1 cellular context compared by ENCODE assay signal in the genomic region with DNA sequence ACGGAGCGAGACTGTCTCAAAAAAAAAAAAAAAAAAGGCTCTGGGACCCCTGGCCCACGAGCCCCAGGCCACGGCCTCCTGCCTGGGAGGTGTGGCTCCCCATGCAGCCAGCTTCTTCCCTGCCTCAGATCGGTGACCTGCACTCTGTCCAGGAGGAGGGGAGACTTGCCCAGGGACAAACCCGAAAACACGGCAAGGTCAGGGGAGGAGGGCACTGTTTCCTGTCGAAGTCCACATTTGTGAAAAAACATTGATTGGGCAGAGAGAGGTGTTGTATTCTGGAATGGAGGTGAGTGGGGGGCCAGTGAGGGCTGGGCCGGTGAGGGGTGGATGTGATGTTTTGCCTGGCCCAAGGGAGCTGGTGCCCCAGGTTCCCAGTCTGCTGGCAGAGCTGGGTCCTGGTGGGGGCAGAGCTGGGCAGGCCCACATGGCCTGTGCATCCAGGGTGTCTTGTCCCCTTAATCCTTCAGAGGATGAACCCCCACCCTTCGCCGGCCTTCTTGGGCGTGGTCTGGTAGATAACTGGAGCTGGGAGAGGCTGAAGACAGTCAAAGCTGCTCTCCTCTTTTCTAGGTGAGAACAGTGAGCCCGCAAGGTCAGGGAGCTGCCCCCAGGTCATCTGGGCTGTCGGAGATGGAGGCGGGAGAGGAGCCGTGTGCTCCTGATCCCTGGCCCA.
A peak's percentile ranks its signal among the peaks of the same experiment; 100 is the strongest.
TF ChIP-seq lines count a peak whose summit lies in the region.

No MANE protein-coding gene starts in this region.

TF ChIP-seq in HepG2, 621 proteins besides CTCF, POLR2A, EP300 and RAD21 (continued from another document and continues in another):
- TF ChIP-seq, protein P1, sequence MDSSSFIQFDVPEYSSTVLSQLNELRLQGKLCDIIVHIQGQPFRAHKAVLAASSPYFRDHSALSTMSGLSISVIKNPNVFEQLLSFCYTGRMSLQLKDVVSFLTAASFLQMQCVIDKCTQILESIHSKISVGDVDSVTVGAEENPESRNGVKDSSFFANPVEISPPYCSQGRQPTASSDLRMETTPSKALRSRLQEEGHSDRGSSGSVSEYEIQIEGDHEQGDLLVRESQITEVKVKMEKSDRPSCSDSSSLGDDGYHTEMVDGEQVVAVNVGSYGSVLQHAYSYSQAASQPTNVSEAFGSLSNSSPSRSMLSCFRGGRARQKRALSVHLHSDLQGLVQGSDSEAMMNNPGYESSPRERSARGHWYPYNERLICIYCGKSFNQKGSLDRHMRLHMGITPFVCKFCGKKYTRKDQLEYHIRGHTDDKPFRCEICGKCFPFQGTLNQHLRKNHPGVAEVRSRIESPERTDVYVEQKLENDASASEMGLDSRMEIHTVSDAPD (CRISPR knock-in tag; IDR thresholded peaks at IDR 0.05): no peak
- TF ChIP-seq FOXM1 (CRISPR knock-in tag; IDR thresholded peaks at IDR 0.05) (no peak), ARHGAP35 (CRISPR knock-in tag; IDR thresholded peaks at IDR 0.05; ENCODE audit: borderline replicate concordance) (no peak), ZNF557 (CRISPR knock-in tag; IDR thresholded peaks at IDR 0.05) (no peak), ZNF878 (CRISPR knock-in tag; IDR thresholded peaks at IDR 0.05) (no peak), TEAD3 (CRISPR knock-in tag; optimal IDR thresholded peaks at IDR 0.05; ENCODE audit: borderline replicate concordance) (no peak), ZNF10 (CRISPR knock-in tag; IDR thresholded peaks at IDR 0.05; ENCODE audit: borderline replicate concordance, low read depth) (no peak), POGZ (CRISPR knock-in tag; IDR thresholded peaks at IDR 0.05) (no peak), ZNF713 (CRISPR knock-in tag; IDR thresholded peaks at IDR 0.05) (no peak), ZNF30 (CRISPR knock-in tag; IDR thresholded peaks at IDR 0.05) (no peak), SYNCRIP (IDR thresholded peaks at IDR 0.05; ENCODE audit: insufficient read depth, low read depth, low read length) (no peak), ZNF556 (CRISPR knock-in tag; IDR thresholded peaks at IDR 0.05; ENCODE audit: borderline replicate concordance) (no peak), SNAPC2 (CRISPR knock-in tag; IDR thresholded peaks at IDR 0.05) (no peak), ZC3H13 (CRISPR knock-in tag; IDR thresholded peaks at IDR 0.05) (no peak), ZNF350 (CRISPR knock-in tag; IDR thresholded peaks at IDR 0.05; ENCODE audit: borderline replicate concordance, low read depth) (no peak; the same call in 1 of the 2 replicates), SPEN (CRISPR knock-in tag; IDR thresholded peaks at IDR 0.05; ENCODE audit: low read depth) (no peak), ZNF569 (CRISPR knock-in tag; IDR thresholded peaks at IDR 0.05; ENCODE audit: borderline replicate concordance) (no peak), ZNF615 (CRISPR knock-in tag; IDR thresholded peaks at IDR 0.05; ENCODE audit: borderline replicate concordance) (no peak), ZNF570 (CRISPR knock-in tag; IDR thresholded peaks at IDR 0.05; ENCODE audit: borderline replicate concordance) (no peak), ZNF558 (CRISPR knock-in tag; IDR thresholded peaks at IDR 0.05; ENCODE audit: borderline replicate concordance) (no peak), ZFP90 (CRISPR knock-in tag; IDR thresholded peaks at IDR 0.05; ENCODE audit: borderline replicate concordance) (no peak), RARG (CRISPR knock-in tag; IDR thresholded peaks at IDR 0.05; ENCODE audit: low read depth) (no peak)
- TF ChIP-seq, protein P2, sequence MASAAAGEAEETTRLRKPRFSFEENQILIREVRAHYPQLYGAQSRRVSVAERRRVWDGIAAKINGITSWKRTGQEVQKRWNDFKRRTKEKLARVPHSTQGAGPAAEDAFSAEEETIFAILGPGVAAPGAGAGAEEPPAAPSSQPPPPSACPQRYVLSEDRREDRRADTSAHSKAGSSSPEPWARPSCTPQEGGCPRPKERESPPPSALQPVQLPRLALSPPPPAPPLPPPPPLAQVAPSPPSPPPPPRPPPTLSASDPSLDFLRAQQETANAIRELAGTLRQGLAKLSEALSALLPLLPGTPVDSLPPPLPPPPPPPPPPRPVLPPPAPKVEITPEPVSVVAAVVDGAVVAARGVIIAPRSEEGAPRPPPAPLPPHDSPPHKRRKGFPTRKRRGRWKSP (CRISPR knock-in tag; IDR thresholded peaks at IDR 0.05): no peak
- TF ChIP-seq, protein P3, sequence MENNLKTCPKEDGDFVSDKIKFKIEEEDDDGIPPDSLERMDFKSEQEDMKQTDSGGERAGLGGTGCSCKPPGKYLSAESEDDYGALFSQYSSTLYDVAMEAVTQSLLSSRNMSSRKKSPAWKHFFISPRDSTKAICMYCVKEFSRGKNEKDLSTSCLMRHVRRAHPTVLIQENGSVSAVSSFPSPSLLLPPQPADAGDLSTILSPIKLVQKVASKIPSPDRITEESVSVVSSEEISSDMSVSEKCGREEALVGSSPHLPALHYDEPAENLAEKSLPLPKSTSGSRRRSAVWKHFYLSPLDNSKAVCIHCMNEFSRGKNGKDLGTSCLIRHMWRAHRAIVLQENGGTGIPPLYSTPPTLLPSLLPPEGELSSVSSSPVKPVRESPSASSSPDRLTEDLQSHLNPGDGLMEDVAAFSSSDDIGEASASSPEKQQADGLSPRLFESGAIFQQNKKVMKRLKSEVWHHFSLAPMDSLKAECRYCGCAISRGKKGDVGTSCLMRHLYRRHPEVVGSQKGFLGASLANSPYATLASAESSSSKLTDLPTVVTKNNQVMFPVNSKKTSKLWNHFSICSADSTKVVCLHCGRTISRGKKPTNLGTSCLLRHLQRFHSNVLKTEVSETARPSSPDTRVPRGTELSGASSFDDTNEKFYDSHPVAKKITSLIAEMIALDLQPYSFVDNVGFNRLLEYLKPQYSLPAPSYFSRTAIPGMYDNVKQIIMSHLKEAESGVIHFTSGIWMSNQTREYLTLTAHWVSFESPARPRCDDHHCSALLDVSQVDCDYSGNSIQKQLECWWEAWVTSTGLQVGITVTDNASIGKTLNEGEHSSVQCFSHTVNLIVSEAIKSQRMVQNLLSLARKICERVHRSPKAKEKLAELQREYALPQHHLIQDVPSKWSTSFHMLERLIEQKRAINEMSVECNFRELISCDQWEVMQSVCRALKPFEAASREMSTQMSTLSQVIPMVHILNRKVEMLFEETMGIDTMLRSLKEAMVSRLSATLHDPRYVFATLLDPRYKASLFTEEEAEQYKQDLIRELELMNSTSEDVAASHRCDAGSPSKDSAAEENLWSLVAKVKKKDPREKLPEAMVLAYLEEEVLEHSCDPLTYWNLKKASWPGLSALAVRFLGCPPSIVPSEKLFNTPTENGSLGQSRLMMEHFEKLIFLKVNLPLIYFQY (CRISPR knock-in tag; IDR thresholded peaks at IDR 0.05; ENCODE audit: borderline replicate concordance): no peak
- TF ChIP-seq, protein P4, sequence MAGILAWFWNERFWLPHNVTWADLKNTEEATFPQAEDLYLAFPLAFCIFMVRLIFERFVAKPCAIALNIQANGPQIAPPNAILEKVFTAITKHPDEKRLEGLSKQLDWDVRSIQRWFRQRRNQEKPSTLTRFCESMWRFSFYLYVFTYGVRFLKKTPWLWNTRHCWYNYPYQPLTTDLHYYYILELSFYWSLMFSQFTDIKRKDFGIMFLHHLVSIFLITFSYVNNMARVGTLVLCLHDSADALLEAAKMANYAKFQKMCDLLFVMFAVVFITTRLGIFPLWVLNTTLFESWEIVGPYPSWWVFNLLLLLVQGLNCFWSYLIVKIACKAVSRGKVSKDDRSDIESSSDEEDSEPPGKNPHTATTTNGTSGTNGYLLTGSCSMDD (CRISPR knock-in tag; IDR thresholded peaks at IDR 0.05): no peak
- TF ChIP-seq, protein P5, sequence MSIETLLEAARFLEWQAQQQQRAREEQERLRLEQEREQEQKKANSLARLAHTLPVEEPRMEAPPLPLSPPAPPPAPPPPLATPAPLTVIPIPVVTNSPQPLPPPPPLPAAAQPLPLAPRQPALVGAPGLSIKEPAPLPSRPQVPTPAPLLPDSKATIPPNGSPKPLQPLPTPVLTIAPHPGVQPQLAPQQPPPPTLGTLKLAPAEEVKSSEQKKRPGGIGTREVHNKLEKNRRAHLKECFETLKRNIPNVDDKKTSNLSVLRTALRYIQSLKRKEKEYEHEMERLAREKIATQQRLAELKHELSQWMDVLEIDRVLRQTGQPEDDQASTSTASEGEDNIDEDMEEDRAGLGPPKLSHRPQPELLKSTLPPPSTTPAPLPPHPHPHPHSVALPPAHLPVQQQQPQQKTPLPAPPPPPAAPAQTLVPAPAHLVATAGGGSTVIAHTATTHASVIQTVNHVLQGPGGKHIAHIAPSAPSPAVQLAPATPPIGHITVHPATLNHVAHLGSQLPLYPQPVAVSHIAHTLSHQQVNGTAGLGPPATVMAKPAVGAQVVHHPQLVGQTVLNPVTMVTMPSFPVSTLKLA (IDR thresholded peaks at IDR 0.05): no peak
- TF ChIP-seq, protein P6, sequence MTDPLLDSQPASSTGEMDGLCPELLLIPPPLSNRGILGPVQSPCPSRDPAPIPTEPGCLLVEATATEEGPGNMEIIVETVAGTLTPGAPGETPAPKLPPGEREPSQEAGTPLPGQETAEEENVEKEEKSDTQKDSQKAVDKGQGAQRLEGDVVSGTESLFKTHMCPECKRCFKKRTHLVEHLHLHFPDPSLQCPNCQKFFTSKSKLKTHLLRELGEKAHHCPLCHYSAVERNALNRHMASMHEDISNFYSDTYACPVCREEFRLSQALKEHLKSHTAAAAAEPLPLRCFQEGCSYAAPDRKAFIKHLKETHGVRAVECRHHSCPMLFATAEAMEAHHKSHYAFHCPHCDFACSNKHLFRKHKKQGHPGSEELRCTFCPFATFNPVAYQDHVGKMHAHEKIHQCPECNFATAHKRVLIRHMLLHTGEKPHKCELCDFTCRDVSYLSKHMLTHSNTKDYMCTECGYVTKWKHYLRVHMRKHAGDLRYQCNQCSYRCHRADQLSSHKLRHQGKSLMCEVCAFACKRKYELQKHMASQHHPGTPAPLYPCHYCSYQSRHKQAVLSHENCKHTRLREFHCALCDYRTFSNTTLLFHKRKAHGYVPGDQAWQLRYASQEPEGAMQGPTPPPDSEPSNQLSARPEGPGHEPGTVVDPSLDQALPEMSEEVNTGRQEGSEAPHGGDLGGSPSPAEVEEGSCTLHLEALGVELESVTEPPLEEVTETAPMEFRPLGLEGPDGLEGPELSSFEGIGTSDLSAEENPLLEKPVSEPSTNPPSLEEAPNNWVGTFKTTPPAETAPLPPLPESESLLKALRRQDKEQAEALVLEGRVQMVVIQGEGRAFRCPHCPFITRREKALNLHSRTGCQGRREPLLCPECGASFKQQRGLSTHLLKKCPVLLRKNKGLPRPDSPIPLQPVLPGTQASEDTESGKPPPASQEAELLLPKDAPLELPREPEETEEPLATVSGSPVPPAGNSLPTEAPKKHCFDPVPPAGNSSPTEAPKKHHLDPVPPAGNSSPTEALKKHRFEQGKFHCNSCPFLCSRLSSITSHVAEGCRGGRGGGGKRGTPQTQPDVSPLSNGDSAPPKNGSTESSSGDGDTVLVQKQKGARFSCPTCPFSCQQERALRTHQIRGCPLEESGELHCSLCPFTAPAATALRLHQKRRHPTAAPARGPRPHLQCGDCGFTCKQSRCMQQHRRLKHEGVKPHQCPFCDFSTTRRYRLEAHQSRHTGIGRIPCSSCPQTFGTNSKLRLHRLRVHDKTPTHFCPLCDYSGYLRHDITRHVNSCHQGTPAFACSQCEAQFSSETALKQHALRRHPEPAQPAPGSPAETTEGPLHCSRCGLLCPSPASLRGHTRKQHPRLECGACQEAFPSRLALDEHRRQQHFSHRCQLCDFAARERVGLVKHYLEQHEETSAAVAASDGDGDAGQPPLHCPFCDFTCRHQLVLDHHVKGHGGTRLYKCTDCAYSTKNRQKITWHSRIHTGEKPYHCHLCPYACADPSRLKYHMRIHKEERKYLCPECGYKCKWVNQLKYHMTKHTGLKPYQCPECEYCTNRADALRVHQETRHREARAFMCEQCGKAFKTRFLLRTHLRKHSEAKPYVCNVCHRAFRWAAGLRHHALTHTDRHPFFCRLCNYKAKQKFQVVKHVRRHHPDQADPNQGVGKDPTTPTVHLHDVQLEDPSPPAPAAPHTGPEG (CRISPR knock-in tag; IDR thresholded peaks at IDR 0.05): 0 out of 2 replicates have a peak, but pooled peaks have one; percentile 41
- TF ChIP-seq, protein P7, sequence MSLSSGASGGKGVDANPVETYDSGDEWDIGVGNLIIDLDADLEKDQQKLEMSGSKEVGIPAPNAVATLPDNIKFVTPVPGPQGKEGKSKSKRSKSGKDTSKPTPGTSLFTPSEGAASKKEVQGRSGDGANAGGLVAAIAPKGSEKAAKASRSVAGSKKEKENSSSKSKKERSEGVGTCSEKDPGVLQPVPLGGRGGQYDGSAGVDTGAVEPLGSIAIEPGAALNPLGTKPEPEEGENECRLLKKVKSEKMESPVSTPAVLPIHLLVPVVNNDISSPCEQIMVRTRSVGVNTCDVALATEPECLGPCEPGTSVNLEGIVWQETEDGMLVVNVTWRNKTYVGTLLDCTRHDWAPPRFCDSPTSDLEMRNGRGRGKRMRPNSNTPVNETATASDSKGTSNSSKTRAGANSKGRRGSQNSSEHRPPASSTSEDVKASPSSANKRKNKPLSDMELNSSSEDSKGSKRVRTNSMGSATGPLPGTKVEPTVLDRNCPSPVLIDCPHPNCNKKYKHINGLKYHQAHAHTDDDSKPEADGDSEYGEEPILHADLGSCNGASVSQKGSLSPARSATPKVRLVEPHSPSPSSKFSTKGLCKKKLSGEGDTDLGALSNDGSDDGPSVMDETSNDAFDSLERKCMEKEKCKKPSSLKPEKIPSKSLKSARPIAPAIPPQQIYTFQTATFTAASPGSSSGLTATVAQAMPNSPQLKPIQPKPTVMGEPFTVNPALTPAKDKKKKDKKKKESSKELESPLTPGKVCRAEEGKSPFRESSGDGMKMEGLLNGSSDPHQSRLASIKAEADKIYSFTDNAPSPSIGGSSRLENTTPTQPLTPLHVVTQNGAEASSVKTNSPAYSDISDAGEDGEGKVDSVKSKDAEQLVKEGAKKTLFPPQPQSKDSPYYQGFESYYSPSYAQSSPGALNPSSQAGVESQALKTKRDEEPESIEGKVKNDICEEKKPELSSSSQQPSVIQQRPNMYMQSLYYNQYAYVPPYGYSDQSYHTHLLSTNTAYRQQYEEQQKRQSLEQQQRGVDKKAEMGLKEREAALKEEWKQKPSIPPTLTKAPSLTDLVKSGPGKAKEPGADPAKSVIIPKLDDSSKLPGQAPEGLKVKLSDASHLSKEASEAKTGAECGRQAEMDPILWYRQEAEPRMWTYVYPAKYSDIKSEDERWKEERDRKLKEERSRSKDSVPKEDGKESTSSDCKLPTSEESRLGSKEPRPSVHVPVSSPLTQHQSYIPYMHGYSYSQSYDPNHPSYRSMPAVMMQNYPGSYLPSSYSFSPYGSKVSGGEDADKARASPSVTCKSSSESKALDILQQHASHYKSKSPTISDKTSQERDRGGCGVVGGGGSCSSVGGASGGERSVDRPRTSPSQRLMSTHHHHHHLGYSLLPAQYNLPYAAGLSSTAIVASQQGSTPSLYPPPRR (CRISPR knock-in tag; IDR thresholded peaks at IDR 0.05; ENCODE audit: borderline replicate concordance): no peak
